ENCODE assay signal across 1 cellular context in the genomic region with DNA sequence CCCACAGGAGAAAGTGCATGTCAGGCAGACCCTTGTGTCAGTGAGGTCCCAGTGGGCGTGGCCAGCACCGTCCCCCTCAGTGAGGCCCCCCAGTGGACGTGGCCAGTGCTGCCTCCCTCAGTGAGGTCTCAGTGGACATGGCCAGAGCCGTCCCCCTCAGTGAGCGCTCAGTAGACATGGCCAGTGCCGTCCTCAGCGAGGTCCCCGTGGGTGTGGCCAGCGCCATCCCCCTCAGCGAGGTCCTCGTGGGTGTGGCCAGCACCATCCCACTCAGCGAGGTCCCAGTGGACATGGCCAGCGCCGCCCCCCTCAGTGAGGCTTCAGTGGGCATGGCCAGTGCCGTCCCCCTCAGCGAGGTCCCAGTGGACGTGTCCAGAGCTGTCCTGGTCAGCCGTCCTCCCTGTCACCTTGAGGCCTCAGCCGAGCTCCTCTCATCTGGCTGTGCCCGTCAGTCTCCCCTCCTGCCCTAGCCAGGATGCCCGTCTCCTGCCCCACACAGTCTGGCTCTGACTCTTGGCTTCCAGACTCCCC.
TF ChIP-seq lines count a peak whose summit lies in the region.

No MANE protein-coding gene starts in this region.

TF ChIP-seq in GM23338, 12 proteins besides CTCF, POLR2A, EP300 and RAD21 (continued from another document):
- TF ChIP-seq, protein P1, sequence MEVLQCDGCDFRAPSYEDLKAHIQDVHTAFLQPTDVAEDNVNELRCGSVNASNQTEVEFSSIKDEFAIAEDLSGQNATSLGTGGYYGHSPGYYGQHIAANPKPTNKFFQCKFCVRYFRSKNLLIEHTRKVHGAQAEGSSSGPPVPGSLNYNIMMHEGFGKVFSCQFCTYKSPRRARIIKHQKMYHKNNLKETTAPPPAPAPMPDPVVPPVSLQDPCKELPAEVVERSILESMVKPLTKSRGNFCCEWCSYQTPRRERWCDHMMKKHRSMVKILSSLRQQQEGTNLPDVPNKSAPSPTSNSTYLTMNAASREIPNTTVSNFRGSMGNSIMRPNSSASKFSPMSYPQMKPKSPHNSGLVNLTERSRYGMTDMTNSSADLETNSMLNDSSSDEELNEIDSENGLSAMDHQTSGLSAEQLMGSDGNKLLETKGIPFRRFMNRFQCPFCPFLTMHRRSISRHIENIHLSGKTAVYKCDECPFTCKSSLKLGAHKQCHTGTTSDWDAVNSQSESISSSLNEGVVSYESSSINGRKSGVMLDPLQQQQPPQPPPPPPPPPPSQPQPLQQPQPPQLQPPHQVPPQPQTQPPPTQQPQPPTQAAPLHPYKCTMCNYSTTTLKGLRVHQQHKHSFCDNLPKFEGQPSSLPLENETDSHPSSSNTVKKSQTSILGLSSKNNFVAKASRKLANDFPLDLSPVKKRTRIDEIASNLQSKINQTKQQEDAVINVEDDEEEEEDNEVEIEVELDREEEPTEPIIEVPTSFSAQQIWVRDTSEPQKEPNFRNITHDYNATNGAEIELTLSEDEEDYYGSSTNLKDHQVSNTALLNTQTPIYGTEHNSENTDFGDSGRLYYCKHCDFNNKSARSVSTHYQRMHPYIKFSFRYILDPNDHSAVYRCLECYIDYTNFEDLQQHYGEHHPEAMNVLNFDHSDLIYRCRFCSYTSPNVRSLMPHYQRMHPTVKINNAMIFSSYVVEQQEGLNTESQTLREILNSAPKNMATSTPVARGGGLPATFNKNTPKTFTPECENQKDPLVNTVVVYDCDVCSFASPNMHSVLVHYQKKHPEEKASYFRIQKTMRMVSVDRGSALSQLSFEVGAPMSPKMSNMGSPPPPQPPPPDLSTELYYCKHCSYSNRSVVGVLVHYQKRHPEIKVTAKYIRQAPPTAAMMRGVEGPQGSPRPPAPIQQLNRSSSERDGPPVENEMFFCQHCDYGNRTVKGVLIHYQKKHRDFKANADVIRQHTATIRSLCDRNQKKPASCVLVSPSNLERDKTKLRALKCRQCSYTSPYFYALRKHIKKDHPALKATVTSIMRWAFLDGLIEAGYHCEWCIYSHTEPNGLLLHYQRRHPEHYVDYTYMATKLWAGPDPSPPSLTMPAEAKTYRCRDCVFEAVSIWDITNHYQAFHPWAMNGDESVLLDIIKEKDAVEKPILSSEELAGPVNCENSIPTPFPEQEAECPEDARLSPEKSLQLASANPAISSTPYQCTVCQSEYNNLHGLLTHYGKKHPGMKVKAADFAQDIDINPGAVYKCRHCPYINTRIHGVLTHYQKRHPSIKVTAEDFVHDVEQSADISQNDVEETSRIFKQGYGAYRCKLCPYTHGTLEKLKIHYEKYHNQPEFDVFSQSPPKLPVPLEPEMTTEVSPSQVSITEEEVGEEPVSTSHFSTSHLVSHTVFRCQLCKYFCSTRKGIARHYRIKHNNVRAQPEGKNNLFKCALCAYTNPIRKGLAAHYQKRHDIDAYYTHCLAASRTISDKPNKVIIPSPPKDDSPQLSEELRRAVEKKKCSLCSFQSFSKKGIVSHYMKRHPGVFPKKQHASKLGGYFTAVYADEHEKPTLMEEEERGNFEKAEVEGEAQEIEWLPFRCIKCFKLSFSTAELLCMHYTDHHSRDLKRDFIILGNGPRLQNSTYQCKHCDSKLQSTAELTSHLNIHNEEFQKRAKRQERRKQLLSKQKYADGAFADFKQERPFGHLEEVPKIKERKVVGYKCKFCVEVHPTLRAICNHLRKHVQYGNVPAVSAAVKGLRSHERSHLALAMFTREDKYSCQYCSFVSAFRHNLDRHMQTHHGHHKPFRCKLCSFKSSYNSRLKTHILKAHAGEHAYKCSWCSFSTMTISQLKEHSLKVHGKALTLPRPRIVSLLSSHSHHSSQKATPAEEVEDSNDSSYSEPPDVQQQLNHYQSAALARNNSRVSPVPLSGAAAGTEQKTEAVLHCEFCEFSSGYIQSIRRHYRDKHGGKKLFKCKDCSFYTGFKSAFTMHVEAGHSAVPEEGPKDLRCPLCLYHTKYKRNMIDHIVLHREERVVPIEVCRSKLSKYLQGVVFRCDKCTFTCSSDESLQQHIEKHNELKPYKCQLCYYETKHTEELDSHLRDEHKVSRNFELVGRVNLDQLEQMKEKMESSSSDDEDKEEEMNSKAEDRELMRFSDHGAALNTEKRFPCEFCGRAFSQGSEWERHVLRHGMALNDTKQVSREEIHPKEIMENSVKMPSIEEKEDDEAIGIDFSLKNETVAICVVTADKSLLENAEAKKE (CRISPR knock-in tag; IDR thresholded peaks at IDR 0.05): no peak
- no peak for TF ChIP-seq CREB1 (CRISPR knock-in tag; IDR thresholded peaks at IDR 0.05; ENCODE audit: low read depth)
- no peak for TF ChIP-seq JUNB (IDR thresholded peaks at IDR 0.05; ENCODE audit: unreplicated experiment)
